ENCODE assay signal across 18 cellular contexts in the genomic region with DNA sequence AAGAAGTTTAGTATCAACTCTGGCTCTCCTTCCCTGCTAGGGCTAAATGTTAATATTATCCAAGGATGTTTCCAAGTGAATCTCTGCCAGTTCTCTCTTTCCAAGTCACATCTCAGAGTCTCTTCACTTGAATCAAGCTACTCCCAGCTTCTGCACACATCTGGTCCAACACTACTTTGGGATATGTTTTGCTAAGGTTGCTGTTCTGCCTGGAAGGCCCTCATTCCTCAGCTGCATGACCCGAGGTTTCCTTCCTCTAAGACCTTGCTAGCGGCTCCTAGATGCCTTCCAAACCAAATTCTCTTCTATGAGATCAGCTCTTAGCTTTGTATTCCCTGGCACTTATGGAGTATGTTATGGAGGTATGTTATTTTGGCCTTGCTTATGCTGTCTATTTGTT.
"Had no signal": no experiment of that assay in that cellular context is flagged by ENCODE, and none has a peak within 500 bp of the region (broad histone marks: within the 10 kb centered on the region; RNA-seq: fewer than 3 reads in every experiment).

No MANE protein-coding gene starts in this region.

- DNase-seq: activated naive CD4-positive, alpha-beta T cell treated with anti-CD3 and anti-CD28 coated beads, Interleukin-2, amount 10 ng/mL, durations not matched to agents 7 days and 5 days; adrenal gland; brain microvascular endothelial cell; cerebellar nuclear complex; dermis blood vessel endothelial cell; endodermal cell; naive thymus-derived CD8-positive, alpha-beta T cell; stimulated activated CD4-positive, alpha-beta T cell treated with anti-CD3 and anti-CD28 coated beads, Interleukin-15, amount 100 ng/mL, for 24 hours; stimulated activated CD4-positive, alpha-beta T cell treated with anti-CD3 and anti-CD28 coated beads, Interleukin-4, amount 100 ng/mL, for 24 hours; SW 1271; transverse colon had no signal

- H3K27ac ChIP-seq: brain microvascular endothelial cell, hepatocyte, SJSA1, transverse colon had no signal

- H2AFZ ChIP-seq: hepatocyte had no signal

- H3K4me3 ChIP-seq: hepatocyte, lung, SJSA1, transverse colon had no signal

- H3K27me3 Mint-ChIP-seq: activated naive CD4-positive, alpha-beta T cell treated with anti-CD3 and anti-CD28 coated beads, Interleukin-2, amount 10 ng/mL, durations not matched to agents 7 days and 5 days; naive thymus-derived CD8-positive, alpha-beta T cell had no signal

- H3K27me3 ChIP-seq: adrenal gland, brain microvascular endothelial cell, hepatocyte, SJSA1, transverse colon had no signal

- H3K27ac Mint-ChIP-seq: activated naive CD4-positive, alpha-beta T cell treated with anti-CD3 and anti-CD28 coated beads, Interleukin-2, amount 10 ng/mL, durations not matched to agents 7 days and 5 days; activated T-helper 2 cell treated with anti-CD3 and anti-CD28 coated beads, Interferon-gamma antibody, Interleukin-2, Interleukin-4, amounts not matched to agents 10 μg/mL and 5 μg/mL and 100 μg/mL, durations not matched to agents 14 hours and 24 hours and 36 hours; endodermal cell; naive thymus-derived CD8-positive, alpha-beta T cell; T-helper 2 cell treated with Interferon-gamma antibody and Interleukin-4, amounts not matched to agents 5 μg/mL and 100 μg/mL, for 36 hours had no signal

- H3K4me3 Mint-ChIP-seq: activated naive CD4-positive, alpha-beta T cell treated with anti-CD3 and anti-CD28 coated beads, Interleukin-2, amount 10 ng/mL, durations not matched to agents 7 days and 5 days; endodermal cell; naive thymus-derived CD8-positive, alpha-beta T cell; T-helper 2 cell treated with Interferon-gamma antibody and Interleukin-4, amounts not matched to agents 5 μg/mL and 100 μg/mL, for 36 hours had no signal

- H3K79me2 ChIP-seq: hepatocyte had no signal

- H3K4me1 Mint-ChIP-seq: endodermal cell had no signal

- H3K36me3 Mint-ChIP-seq: naive thymus-derived CD8-positive, alpha-beta T cell had no signal

- H3K4me1 ChIP-seq: transverse colon had no signal

- ATAC-seq: activated CD4-positive, CD25-positive, alpha-beta regulatory T cell treated with anti-CD3 and anti-CD28 coated beads, Interleukin-2, amount 50 U/mL, for 24 hours; esophagus mucosa; naive thymus-derived CD8-positive, alpha-beta T cell had no signal

- H3K4me2 ChIP-seq: hepatocyte had no signal

- H3K9me3 ChIP-seq: adrenal gland, SJSA1, transverse colon had no signal

- H3K36me3 ChIP-seq: adrenal gland, brain microvascular endothelial cell, SJSA1, transverse colon had no signal
